Comparison of ENCODE assay signal across 1 cellular context in genomic region chr3:115110830-115111229, GRCh38.
TF ChIP-seq lines count a peak whose summit lies in the region.

No MANE protein-coding gene starts in this region.

TF ChIP-seq in HEK293, 187 proteins besides CTCF, POLR2A, EP300 and RAD21 (continued from another document):
- peak; percentile 80 for TF ChIP-seq ZNF518A (tag by site-specific recombination; conservative IDR thresholded peaks at IDR 0.05; ENCODE audit: low read depth)
- no peak for TF ChIP-seq ZNF18 (tag by site-specific recombination; IDR thresholded peaks at IDR 0.05)
- TF ChIP-seq OVOL3 (tag by site-specific recombination; IDR thresholded peaks at IDR 0.05), result no peak
- TF ChIP-seq ZNF658 (tag by site-specific recombination; IDR thresholded peaks at IDR 0.05), result no peak
- TF ChIP-seq SETDB1 (IDR thresholded peaks at IDR 0.05; ENCODE audit: insufficient read length, low read length), result no peak
- TF ChIP-seq ZNF274 (IDR thresholded peaks at IDR 0.05; ENCODE audit: low read length), result no peak
- no peak for TF ChIP-seq ZNF274 (tag by site-specific recombination; IDR thresholded peaks at IDR 0.05; ENCODE audit: borderline replicate concordance)
- TF ChIP-seq ZNF610 (tag by site-specific recombination; IDR thresholded peaks at IDR 0.05; ENCODE audit: borderline replicate concordance), result no peak
- TF ChIP-seq ZXDB (tag by site-specific recombination; IDR thresholded peaks at IDR 0.05), result no peak
- TF ChIP-seq ZBTB11 (tag by site-specific recombination; conservative IDR thresholded peaks at IDR 0.05; ENCODE audit: low read depth), result peak; percentile 74
- TF ChIP-seq ZNF510 (tag by site-specific recombination; IDR thresholded peaks at IDR 0.05; ENCODE audit: insufficient replicate concordance), result peak; percentile 22
- no peak for TF ChIP-seq ZFP69B (tag by site-specific recombination; IDR thresholded peaks at IDR 0.05)
- peak; percentile 23; the same call in 1 of the 2 replicates for TF ChIP-seq ZNF654 (tag by site-specific recombination; IDR thresholded peaks at IDR 0.05; ENCODE audit: low read depth)
- TF ChIP-seq HOXD13 (CRISPR knock-in tag; IDR thresholded peaks at IDR 0.05; ENCODE audit: borderline replicate concordance), result no peak
- TF ChIP-seq ZNF391 (tag by site-specific recombination; IDR thresholded peaks at IDR 0.05; ENCODE audit: borderline replicate concordance, low read depth), result no peak
- TF ChIP-seq ZNF792 (tag by site-specific recombination; IDR thresholded peaks at IDR 0.05), result no peak
- no peak for TF ChIP-seq SP3 (tag by site-specific recombination; IDR thresholded peaks at IDR 0.05)
- no peak for TF ChIP-seq ZNF645 (tag by site-specific recombination; IDR thresholded peaks at IDR 0.05)
- no peak for TF ChIP-seq ZNF624 (tag by site-specific recombination; IDR thresholded peaks at IDR 0.05)
- TF ChIP-seq ZNF521 (tag by site-specific recombination; IDR thresholded peaks at IDR 0.05), result no peak
- no peak for TF ChIP-seq ZEB2 (tag by site-specific recombination; IDR thresholded peaks at IDR 0.05)
- TF ChIP-seq ZNF394 (tag by site-specific recombination; IDR thresholded peaks at IDR 0.05; ENCODE audit: borderline replicate concordance), result peak; percentile 90
- TF ChIP-seq ZNF707 (tag by site-specific recombination; IDR thresholded peaks at IDR 0.05), result no peak
- TF ChIP-seq REST (tag by site-specific recombination; IDR thresholded peaks at IDR 0.05), result peak; percentile 67; the same call in 1 of the 2 replicates
- no peak for TF ChIP-seq ZNF664 (tag by site-specific recombination; IDR thresholded peaks at IDR 0.05)
- TF ChIP-seq ZSCAN30 (tag by site-specific recombination; IDR thresholded peaks at IDR 0.05), result no peak
- TF ChIP-seq SCRT2 (tag by site-specific recombination; IDR thresholded peaks at IDR 0.05), result no peak
- no peak for TF ChIP-seq ZNF549 (tag by site-specific recombination; IDR thresholded peaks at IDR 0.05)
- TF ChIP-seq ZBTB8A (tag by site-specific recombination; IDR thresholded peaks at IDR 0.05), result peak; percentile 56; the same call in 1 of the 2 replicates
- no peak for TF ChIP-seq ZNF704 (tag by site-specific recombination; IDR thresholded peaks at IDR 0.05)
- no peak for TF ChIP-seq ZNF16 (tag by site-specific recombination; IDR thresholded peaks at IDR 0.05; ENCODE audit: low read depth)
- peak; percentile 55; the same call in 1 of the 2 replicates for TF ChIP-seq ZNF623 (tag by site-specific recombination; IDR thresholded peaks at IDR 0.05)
- TF ChIP-seq ZNF571 (tag by site-specific recombination; IDR thresholded peaks at IDR 0.05), result no peak
- TF ChIP-seq ZNF266 (tag by site-specific recombination; IDR thresholded peaks at IDR 0.05; ENCODE audit: low read depth), result no peak
- TF ChIP-seq ZNF777 (tag by site-specific recombination; IDR thresholded peaks at IDR 0.05; ENCODE audit: borderline replicate concordance), result no peak
- TF ChIP-seq ZNF558 (tag by site-specific recombination; IDR thresholded peaks at IDR 0.05), result no peak
- no peak for TF ChIP-seq SCRT1 (tag by site-specific recombination; IDR thresholded peaks at IDR 0.05; ENCODE audit: borderline replicate concordance)
- no peak for TF ChIP-seq ZNF157 (tag by site-specific recombination; IDR thresholded peaks at IDR 0.05)
- no peak for TF ChIP-seq PRDM4 (tag by site-specific recombination; IDR thresholded peaks at IDR 0.05)
- no peak for TF ChIP-seq KLF10 (tag by site-specific recombination; IDR thresholded peaks at IDR 0.05)
- TF ChIP-seq ZNF433 (tag by site-specific recombination; IDR thresholded peaks at IDR 0.05; ENCODE audit: low read depth), result 0 out of 2 replicates have a peak, but pooled peaks have one; percentile 16
